In genomic region chr22:23207786-23208325, GRCh38 we compare ENCODE assay signal across 1 cellular context.
TF ChIP-seq lines count a peak whose summit lies in the region.

No MANE protein-coding gene starts in this region.

TF ChIP-seq in SK-N-SH, 30 proteins besides CTCF, POLR2A, EP300 and RAD21 (continued from another document):
- TF ChIP-seq ZBTB33 (IDR thresholded peaks at IDR 0.05; ENCODE audit: borderline replicate concordance, low read depth) (no peak), CHD2 (IDR thresholded peaks at IDR 0.05; ENCODE audit: low read length, partially characterized antibody) (no peak), ELF1 (IDR thresholded peaks at IDR 0.05) (no peak), TAF1 (IDR thresholded peaks at IDR 0.05; ENCODE audit: borderline replicate concordance, low read depth, low read length) (no peak), YY1 (IDR thresholded peaks at IDR 0.05; ENCODE audit: low read depth) (no peak), TEAD4 (IDR thresholded peaks at IDR 0.05; ENCODE audit: borderline replicate concordance, insufficient read depth) (no peak), POLR2AphosphoS5 (IDR thresholded peaks at IDR 0.05; ENCODE audit: low read depth, low read length) (no peak), EZH2phosphoT487 (IDR thresholded peaks at IDR 0.05; ENCODE audit: borderline replicate concordance, low read depth) (no peak), MEF2A (IDR thresholded peaks at IDR 0.05; ENCODE audit: borderline replicate concordance, low read depth) (no peak)
- TF ChIP-seq, protein P1, sequence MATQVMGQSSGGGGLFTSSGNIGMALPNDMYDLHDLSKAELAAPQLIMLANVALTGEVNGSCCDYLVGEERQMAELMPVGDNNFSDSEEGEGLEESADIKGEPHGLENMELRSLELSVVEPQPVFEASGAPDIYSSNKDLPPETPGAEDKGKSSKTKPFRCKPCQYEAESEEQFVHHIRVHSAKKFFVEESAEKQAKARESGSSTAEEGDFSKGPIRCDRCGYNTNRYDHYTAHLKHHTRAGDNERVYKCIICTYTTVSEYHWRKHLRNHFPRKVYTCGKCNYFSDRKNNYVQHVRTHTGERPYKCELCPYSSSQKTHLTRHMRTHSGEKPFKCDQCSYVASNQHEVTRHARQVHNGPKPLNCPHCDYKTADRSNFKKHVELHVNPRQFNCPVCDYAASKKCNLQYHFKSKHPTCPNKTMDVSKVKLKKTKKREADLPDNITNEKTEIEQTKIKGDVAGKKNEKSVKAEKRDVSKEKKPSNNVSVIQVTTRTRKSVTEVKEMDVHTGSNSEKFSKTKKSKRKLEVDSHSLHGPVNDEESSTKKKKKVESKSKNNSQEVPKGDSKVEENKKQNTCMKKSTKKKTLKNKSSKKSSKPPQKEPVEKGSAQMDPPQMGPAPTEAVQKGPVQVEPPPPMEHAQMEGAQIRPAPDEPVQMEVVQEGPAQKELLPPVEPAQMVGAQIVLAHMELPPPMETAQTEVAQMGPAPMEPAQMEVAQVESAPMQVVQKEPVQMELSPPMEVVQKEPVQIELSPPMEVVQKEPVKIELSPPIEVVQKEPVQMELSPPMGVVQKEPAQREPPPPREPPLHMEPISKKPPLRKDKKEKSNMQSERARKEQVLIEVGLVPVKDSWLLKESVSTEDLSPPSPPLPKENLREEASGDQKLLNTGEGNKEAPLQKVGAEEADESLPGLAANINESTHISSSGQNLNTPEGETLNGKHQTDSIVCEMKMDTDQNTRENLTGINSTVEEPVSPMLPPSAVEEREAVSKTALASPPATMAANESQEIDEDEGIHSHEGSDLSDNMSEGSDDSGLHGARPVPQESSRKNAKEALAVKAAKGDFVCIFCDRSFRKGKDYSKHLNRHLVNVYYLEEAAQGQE (IDR thresholded peaks at IDR 0.05; ENCODE audit: low read depth, low read length), result no peak
